In genomic region chr11:14500181-14500651, GRCh38 we compare ENCODE assay signal across 8 cellular contexts. TPM values are rescaled to one million over a fixed set of nuclear protein-coding genes. Genes with fewer than 3 reads are reported as not detected.
DNase-seq lines count a peak whose midpoint lies in the region; FAIRE-seq and TF ChIP-seq lines count a peak whose summit lies in the region.

No MANE protein-coding gene starts in this region.

- peak overlapping the region; percentile 45 for H2AFZ ChIP-seq in keratinocyte (ENCODE audit: control insufficient read depth, low read length)

- H3K27ac ChIP-seq in keratinocyte (ENCODE audit: control insufficient read depth, insufficient read depth, low read length), result peak overlapping the region; percentile 47

- no peak for FAIRE-seq in keratinocyte (lab: Jason Lieb, UNC)

- peaks cover 39% of the 10 kb centered on the region for H3K79me2 ChIP-seq in keratinocyte (ENCODE audit: control insufficient read depth, insufficient read depth, low read length)

- H3K9me3 ChIP-seq in HAP-1 (no peaks in the 10 kb centered on the region), keratinocyte (ENCODE audit: control insufficient read depth, low read depth, low read length) (no peaks in the 10 kb centered on the region)

- H4K20me1 ChIP-seq in keratinocyte (ENCODE audit: control insufficient read depth, extremely low read depth, insufficient read depth, low read length), result no peaks in the 10 kb centered on the region

- peak overlapping the region; percentile 84 for H3K4me2 ChIP-seq in keratinocyte (ENCODE audit: control insufficient read depth, extremely low read depth, insufficient read depth, low read depth, low read length)

- H3K36me3 ChIP-seq in HAP-1 (replicated peaks) (peaks cover 39% of the 10 kb centered on the region), keratinocyte (ENCODE audit: control insufficient read depth in 2 of 2, extremely low read depth in 1 of 2, insufficient read depth in 2 of 2, low read length in 2 of 2) (peaks cover 7 to 12% of the 10 kb centered on the region in 2 experiments)

- H3K9ac ChIP-seq in keratinocyte (ENCODE audit: control insufficient read depth, extremely low read depth, insufficient read depth, low read length), result peak overlapping the region; percentile 83

- peaks cover 9% of the 10 kb centered on the region; the same call in 1 of the 2 replicates for H3K4me1 ChIP-seq in HAP-1
- H3K4me1 ChIP-seq in keratinocyte (ENCODE audit: control insufficient read depth, extremely low read depth, insufficient read depth, low read length), result peaks cover 4% of the 10 kb centered on the region

- in situ Hi-C loops in HAP-1 (cut with MboI; ENCODE audit: low sequenced_read_pairs), result no loop called here

- peak overlapping the region; percentile 75 for H3K4me3 ChIP-seq in HAP-1
- H3K4me3 ChIP-seq in LNCaP clone FGC (ENCODE audit: low read depth, low read length), result peak overlapping the region; percentile 71
- peak overlapping the region; percentile 85 to 92 for H3K4me3 ChIP-seq in cardiac fibroblast (replicated peaks in 1 of 2; ENCODE audit: low read depth in 2 of 2, low read length in 2 of 2)
- H3K4me3 ChIP-seq in keratinocyte (ENCODE audit: control insufficient read depth in 2 of 3, extremely low read depth in 1 of 3, insufficient read depth in 2 of 3, low read depth in 1 of 3, low read length in 3 of 3), result peak overlapping the region; percentile 85 to 98 (median 95)

- DNase-seq in DMS 273 (lab: John Stamatoyannopoulos, UW; ENCODE audit: unreplicated experiment) (peak; percentile 53), DMS 273 treated with DMSO at 0.1 percent for 48 hours (lab: John Stamatoyannopoulos, UW) (no peak), HAP-1 (ENCODE audit: low spot score in 2 of 2) (peak; percentile 40 to 63), LNCaP clone FGC (ENCODE audit: low read depth) (no peak), T-helper 9 cell (peak; percentile 27), cardiac fibroblast (ENCODE audit: low read depth in 2 of 2) (peak; percentile 59 to 72), keratinocyte (ENCODE audit: low read depth, low spot score) (no peak)
- peak; percentile 16 to 27 for DNase-seq in stimulated activated CD4-positive, alpha-beta T cell treated with anti-CD3 and anti-CD28 coated beads, Interleukin-2, amount 100 ng/mL, for 48 hours

- no peak for TF ChIP-seq CTCF in LNCaP clone FGC (IDR thresholded peaks at IDR 0.05; ENCODE audit: control insufficient read depth, extremely low read depth, insufficient read depth)
- TF ChIP-seq CTCF in cardiac fibroblast (IDR thresholded peaks at IDR 0.05; ENCODE audit: low read depth, low read length), result no peak
- TF ChIP-seq CTCF in keratinocyte (optimal IDR thresholded peaks at IDR 0.05 in 1 of 3, IDR thresholded peaks at IDR 0.05 in 1 of 3, conservative IDR thresholded peaks at IDR 0.05 in 1 of 3; ENCODE audit: extremely low read depth in 1 of 3, insufficient read depth in 2 of 3, low read length in 3 of 3), result no peak

- no peaks in the 10 kb centered on the region for H3K9me1 ChIP-seq in keratinocyte (ENCODE audit: control insufficient read depth, extremely low read depth, insufficient read depth, low read length)

- H3K27me3 ChIP-seq in HAP-1 (ENCODE audit: low read depth) (no peaks in the 10 kb centered on the region), keratinocyte (ENCODE audit: control insufficient read depth, extremely low read depth, insufficient read depth, low read length) (no peaks in the 10 kb centered on the region)

- dilution Hi-C loops in keratinocyte (cut with MboI; ENCODE audit: extremely low pct_ligation_motif_present, low sequenced_read_pairs), result no loop called here

RNA-seq across cellular contexts. Expression of gene COPB1, which starts 0.6 kb away (rescaled TPM):
- 121 to 169 TPM (median 126 TPM) in 3 replicates for polyA plus RNA-seq in keratinocyte
- polyA plus RNA-seq in keratinocyte (2011; ENCODE audit: low read depth), result 50.7 TPM
- 49.5 and 112 TPM in 2 replicates for polyA plus RNA-seq in keratinocyte (2011; cell fraction: cytosol; rRNA removed)
- 169 and 215 TPM in 2 replicates for polyA plus RNA-seq in keratinocyte (2011; cell fraction: nucleus; rRNA removed)
- 68.1 and 106 TPM in 2 replicates for polyA plus RNA-seq in keratinocyte (2012; ENCODE audit: low replicate concordance)
- 52.8 to 139 TPM (median 82.5 TPM) in 3 replicates for polyA minus RNA-seq in keratinocyte
- polyA minus RNA-seq in keratinocyte (2011; cell fraction: cytosol; rRNA and poly(A)+ RNA removed), result 88.4 TPM
- 118 and 194 TPM in 2 replicates for polyA minus RNA-seq in keratinocyte (2011; cell fraction: nucleus; rRNA and poly(A)+ RNA removed)

RNA-seq across cellular contexts. Expression of gene PSMA1, which starts 20.0 kb away (rescaled TPM):
- polyA plus RNA-seq in keratinocyte, result 159 to 293 TPM (median 175 TPM) in 3 replicates
- 40.2 TPM for polyA plus RNA-seq in keratinocyte (2011; ENCODE audit: low read depth)
- 145 and 251 TPM in 2 replicates for polyA plus RNA-seq in keratinocyte (2011; cell fraction: cytosol; rRNA removed)
- polyA plus RNA-seq in keratinocyte (2011; cell fraction: nucleus; rRNA removed), result 214 and 295 TPM in 2 replicates
- polyA plus RNA-seq in keratinocyte (2012; ENCODE audit: low replicate concordance), result 130 and 175 TPM in 2 replicates
- polyA minus RNA-seq in keratinocyte, result 44.0 to 140 TPM (median 88.9 TPM) in 3 replicates
- 76.5 TPM for polyA minus RNA-seq in keratinocyte (2011; cell fraction: cytosol; rRNA and poly(A)+ RNA removed)
- 39.8 and 49.3 TPM in 2 replicates for polyA minus RNA-seq in keratinocyte (2011; cell fraction: nucleus; rRNA and poly(A)+ RNA removed)

Comparison
In these comparisons a context has a peak if more than half of its experiments do, and no peak if none do; other contexts are left out.
1. DNase-seq: peak in DMS 273 (single experiment), HAP-1 (2 of 2), T-helper 9 cell (single experiment), cardiac fibroblast (2 of 2) and stimulated activated CD4-positive, alpha-beta T cell treated with anti-CD3 and anti-CD28 coated beads, Interleukin-2, amount 100 ng/mL, for 48 hours (2 of 2); none in DMS 273 treated with DMSO at 0.1 percent for 48 hours (single experiment), LNCaP clone FGC (single experiment) and keratinocyte (single experiment).
2. Peak in every context shown above with its lines, with median percentiles within 50 percentile points of each other: H3K4me3 ChIP-seq.